1 cellular context compared by ENCODE assay signal in genomic region chr19:47226426-47227346, GRCh38.
TF ChIP-seq lines count a peak whose summit lies in the region.

No MANE protein-coding gene starts in this region.

TF ChIP-seq in HepG2, 621 proteins besides CTCF, POLR2A, EP300 and RAD21 (continued from another document and continues in another):
- no peak for TF ChIP-seq ZBTB49 (CRISPR knock-in tag; IDR thresholded peaks at IDR 0.05; ENCODE audit: borderline replicate concordance)
- peak; percentile 96 for TF ChIP-seq RBM39 (IDR thresholded peaks at IDR 0.05; ENCODE audit: low read depth, low read length, poor library complexity, severe bottlenecking)
- 0 out of 2 replicates have a peak, but pooled peaks have one; percentile 43 for TF ChIP-seq CREB3 (CRISPR knock-in tag; IDR thresholded peaks at IDR 0.05)
- no peak for TF ChIP-seq CSRNP2 (CRISPR knock-in tag; conservative IDR thresholded peaks at IDR 0.05; ENCODE audit: low read depth)
- peak; percentile 84 for TF ChIP-seq SSRP1 (CRISPR knock-in tag; IDR thresholded peaks at IDR 0.05)
- peak; percentile 47; the same call in 1 of the 2 replicates for TF ChIP-seq SMYD3 (CRISPR knock-in tag; IDR thresholded peaks at IDR 0.05)
- TF ChIP-seq ZNF17 (CRISPR knock-in tag; IDR thresholded peaks at IDR 0.05): no peak
- no peak for TF ChIP-seq IRF9 (CRISPR knock-in tag; IDR thresholded peaks at IDR 0.05; ENCODE audit: borderline replicate concordance)
- TF ChIP-seq ZNF558 (CRISPR knock-in tag; IDR thresholded peaks at IDR 0.05; ENCODE audit: borderline replicate concordance): no peak; the same call in 1 of the 2 replicates
- TF ChIP-seq, protein P1, sequence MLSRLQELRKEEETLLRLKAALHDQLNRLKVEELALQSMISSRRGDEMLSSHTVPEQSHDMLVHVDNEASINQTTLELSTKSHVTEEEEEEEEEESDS (CRISPR knock-in tag; IDR thresholded peaks at IDR 0.05; ENCODE audit: borderline replicate concordance): no peak
- TF ChIP-seq DMTF1 (CRISPR knock-in tag; IDR thresholded peaks at IDR 0.05): no peak
- TF ChIP-seq NCOA2 (CRISPR knock-in tag; IDR thresholded peaks at IDR 0.05): peak; percentile 54; the same call in 1 of the 2 replicates
- TF ChIP-seq ZNF501 (CRISPR knock-in tag; IDR thresholded peaks at IDR 0.05): no peak
- peak; percentile 1 for TF ChIP-seq HNRNPH1 (optimal IDR thresholded peaks at IDR 0.05; ENCODE audit: low read depth, low read length)
- TF ChIP-seq TBP (CRISPR knock-in tag; IDR thresholded peaks at IDR 0.05): no peak
- TF ChIP-seq, protein P2, sequence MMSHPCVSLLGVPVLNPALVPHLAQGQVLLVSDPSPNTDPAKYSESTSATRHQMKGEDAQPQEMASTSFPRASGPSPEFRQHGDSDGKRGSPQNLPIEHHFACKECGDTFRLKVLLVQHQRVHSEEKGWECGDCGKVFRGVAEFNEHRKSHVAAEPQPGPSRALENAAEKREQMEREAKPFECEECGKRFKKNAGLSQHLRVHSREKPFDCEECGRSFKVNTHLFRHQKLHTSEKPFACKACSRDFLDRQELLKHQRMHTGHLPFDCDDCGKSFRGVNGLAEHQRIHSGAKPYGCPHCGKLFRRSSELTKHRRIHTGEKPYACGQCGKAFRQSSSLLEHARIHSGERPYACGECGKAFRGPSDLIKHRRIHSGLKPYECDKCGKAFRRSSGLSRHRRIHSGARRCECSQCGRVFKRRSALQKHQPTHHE (CRISPR knock-in tag; IDR thresholded peaks at IDR 0.05; ENCODE audit: borderline replicate concordance): no peak
- no peak; the same call in 1 of the 2 replicates for TF ChIP-seq ZBTB7A (CRISPR knock-in tag; IDR thresholded peaks at IDR 0.05)
- no peak for TF ChIP-seq PITX1 (CRISPR knock-in tag; IDR thresholded peaks at IDR 0.05)
- TF ChIP-seq ZNF609 (CRISPR knock-in tag; IDR thresholded peaks at IDR 0.05; ENCODE audit: borderline replicate concordance): peak; percentile 49; the same call in 1 of the 2 replicates
- TF ChIP-seq MLX (CRISPR knock-in tag; IDR thresholded peaks at IDR 0.05): no peak
- TF ChIP-seq KDM3A (CRISPR knock-in tag; IDR thresholded peaks at IDR 0.05; ENCODE audit: low read depth): no peak
- TF ChIP-seq ZNF761 (CRISPR knock-in tag; conservative IDR thresholded peaks at IDR 0.05): peak; percentile 61; the same call in 1 of the 2 replicates
- peak; percentile 38; the same call in 1 of the 2 replicates for TF ChIP-seq SP2 (CRISPR knock-in tag; IDR thresholded peaks at IDR 0.05)
- TF ChIP-seq KDM6A (CRISPR knock-in tag; IDR thresholded peaks at IDR 0.05; ENCODE audit: low read depth): no peak
- peak; percentile 6; the same call in 1 of the 2 replicates for TF ChIP-seq AKAP8 (CRISPR knock-in tag; IDR thresholded peaks at IDR 0.05)
- no peak for TF ChIP-seq GPBP1L1 (CRISPR knock-in tag; IDR thresholded peaks at IDR 0.05)
- peak; percentile 24; the same call in 1 of the 2 replicates for TF ChIP-seq ZNF709 (CRISPR knock-in tag; IDR thresholded peaks at IDR 0.05)
- no peak; the same call in 1 of the 2 replicates for TF ChIP-seq ZNF691 (CRISPR knock-in tag; IDR thresholded peaks at IDR 0.05; ENCODE audit: borderline replicate concordance, low read depth)
- TF ChIP-seq GATAD2A (CRISPR knock-in tag; IDR thresholded peaks at IDR 0.05): no peak; the same call in none of the 2 replicates
- TF ChIP-seq ZFP41 (CRISPR knock-in tag; IDR thresholded peaks at IDR 0.05; ENCODE audit: borderline replicate concordance): no peak
- TF ChIP-seq, protein P3, sequence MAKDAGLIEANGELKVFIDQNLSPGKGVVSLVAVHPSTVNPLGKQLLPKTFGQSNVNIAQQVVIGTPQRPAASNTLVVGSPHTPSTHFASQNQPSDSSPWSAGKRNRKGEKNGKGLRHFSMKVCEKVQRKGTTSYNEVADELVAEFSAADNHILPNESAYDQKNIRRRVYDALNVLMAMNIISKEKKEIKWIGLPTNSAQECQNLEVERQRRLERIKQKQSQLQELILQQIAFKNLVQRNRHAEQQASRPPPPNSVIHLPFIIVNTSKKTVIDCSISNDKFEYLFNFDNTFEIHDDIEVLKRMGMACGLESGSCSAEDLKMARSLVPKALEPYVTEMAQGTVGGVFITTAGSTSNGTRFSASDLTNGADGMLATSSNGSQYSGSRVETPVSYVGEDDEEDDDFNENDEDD (CRISPR knock-in tag; IDR thresholded peaks at IDR 0.05; ENCODE audit: borderline replicate concordance): no peak
- no peak for TF ChIP-seq ZNF562 (CRISPR knock-in tag; IDR thresholded peaks at IDR 0.05; ENCODE audit: borderline replicate concordance)
- peak; percentile 19; the same call in 1 of the 2 replicates for TF ChIP-seq SP4 (CRISPR knock-in tag; IDR thresholded peaks at IDR 0.05)
- TF ChIP-seq ZBTB25 (CRISPR knock-in tag; IDR thresholded peaks at IDR 0.05): no peak
- no peak for TF ChIP-seq NAIF1 (CRISPR knock-in tag; IDR thresholded peaks at IDR 0.05; ENCODE audit: borderline replicate concordance)
